Comparison of ENCODE assay signal across 16 cellular contexts in the genomic region with DNA sequence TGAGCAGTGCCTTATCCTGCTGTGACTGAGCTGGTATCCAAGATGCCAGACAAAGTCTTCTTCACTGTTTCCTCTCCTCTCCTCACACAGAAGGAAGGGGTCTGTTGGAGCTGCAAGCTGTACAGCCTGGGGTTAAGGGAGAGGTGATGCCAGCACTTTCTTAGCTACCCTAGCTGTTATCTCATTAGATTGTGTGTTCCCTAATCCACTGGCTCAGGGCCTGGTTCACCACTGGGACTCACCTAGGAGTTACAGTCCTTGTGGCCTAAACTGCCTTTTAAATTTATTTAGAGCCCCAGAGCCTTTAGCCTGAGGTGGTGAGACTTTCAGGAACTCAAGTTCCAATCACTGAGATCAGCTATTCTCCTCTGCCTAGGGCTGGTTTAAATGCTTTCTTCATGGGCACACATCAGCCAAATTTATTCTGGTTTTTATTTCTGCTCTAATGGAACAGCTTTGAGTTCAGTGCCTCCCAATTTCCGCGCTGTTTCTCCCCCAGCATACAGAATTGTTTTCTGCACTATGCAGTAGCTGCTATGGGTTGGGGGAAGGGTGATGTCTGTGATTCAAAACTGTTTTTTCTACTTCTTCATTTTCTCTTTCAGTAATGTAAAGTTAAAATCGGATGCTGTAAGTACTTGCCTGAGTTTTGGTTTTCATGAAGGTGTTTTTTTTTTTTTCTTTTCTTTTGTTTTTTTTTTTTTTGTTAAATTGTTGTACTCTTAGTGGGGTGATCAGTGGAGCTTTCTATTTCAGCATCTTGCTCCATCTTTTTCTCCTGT.
DNase-seq lines count a peak whose midpoint lies in the region; ATAC-seq and TF ChIP-seq lines count a peak whose summit lies in the region.
"Had no signal": no experiment of that assay in that cellular context is flagged by ENCODE, and none has a peak within 500 bp of the region (broad histone marks: within the 10 kb centered on the region; RNA-seq: fewer than 3 reads in every experiment).

No MANE protein-coding gene starts in this region.

- no peak overlapping the region for H3K4me3 ChIP-seq in GM23338
- H3K4me3 ChIP-seq: stomach had no signal

- in situ Hi-C loops in KBM-7 (cut with MboI; ENCODE audit: low pct_unique_long_range_greater_than_20kb, low sequenced_read_pairs) = no loop called here

- H3K4me1 ChIP-seq in GM23338 (ENCODE audit: insufficient read depth) = peaks cover 9% of the 10 kb centered on the region
- H3K4me1 ChIP-seq: stomach had no signal

- peak; percentile 64 for ATAC-seq in GM19043 (IDR thresholded peaks at IDR 0.05; ENCODE audit: low read depth, unreplicated experiment)
- peak; percentile 58 for ATAC-seq in GM23338
- no peak for ATAC-seq in HG03095 (IDR thresholded peaks at IDR 0.05; ENCODE audit: unreplicated experiment)

- no peak overlapping the region for H3K4me3 Mint-ChIP-seq in GM23338

- H3K36me3 ChIP-seq in GM23338 (ENCODE audit: insufficient read depth) = no peaks in the 10 kb centered on the region
- H3K36me3 ChIP-seq: stomach had no signal

- no peaks in the 10 kb centered on the region for H3F3A ChIP-seq in GM23338 (replicated peaks; ENCODE audit: low read depth)

- peaks cover 14% of the 10 kb centered on the region for H3K4me1 Mint-ChIP-seq in GM23338

- peaks cover 2% of the 10 kb centered on the region for H3K27me3 Mint-ChIP-seq in GM23338 (ENCODE audit: insufficient read depth, low read depth, poor library complexity)

- H3K79me2 ChIP-seq in GM23338 (replicated peaks; ENCODE audit: insufficient read depth) = peaks cover 17% of the 10 kb centered on the region; the same call in 1 of the 2 replicates

- no peak overlapping the region for H3K27ac Mint-ChIP-seq in GM23338

- peak; percentile 52 for DNase-seq in ELF-1 (ENCODE audit: low read depth, low spot score)
- no peak for DNase-seq in GM23338 (ENCODE audit: low spot score)
- DNase-seq in KBM-7 = peak; percentile 30
- no peak for DNase-seq in AG08396 (ENCODE audit: low spot score)
- DNase-seq in ureter (ENCODE audit: low spot score) = no peak
- DNase-seq in germinal center (ENCODE audit: low spot score) = no peak
- DNase-seq: activated CD8-positive, alpha-beta memory T cell treated with anti-CD3 and anti-CD28 coated beads, Interleukin-2, amount 50 U/mL, for 4 hours; activated naive CD4-positive, alpha-beta T cell treated with anti-CD3 and anti-CD28 coated beads, Interleukin-2, amount 50 U/mL, for 16 hours; COR-L47; effector memory CD4-positive, alpha-beta T cell; Kasumi-1; NCI-H1694 treated with DMSO at 0.1 percent for 48 hours; NCI-H524 treated with DMSO at 0.1 percent for 48 hours; stomach had no signal

- peaks cover 9% of the 10 kb centered on the region; the same call in 2 of the 3 replicates for H3K9me3 Mint-ChIP-seq in GM23338

- peaks cover 7% of the 10 kb centered on the region; the same call in 1 of the 3 replicates for H3K36me3 Mint-ChIP-seq in GM23338 (ENCODE audit: low read depth)

- no peaks in the 10 kb centered on the region for H4K20me1 ChIP-seq in GM23338 (replicated peaks; ENCODE audit: insufficient read depth)

- no peak overlapping the region for H3K4me2 ChIP-seq in GM23338

- TF ChIP-seq CTCF in GM23338 (conservative IDR thresholded peaks at IDR 0.05; ENCODE audit: low read depth in 2 of 2) = no peak

- no peak overlapping the region for H2AFZ ChIP-seq in GM23338

- peak overlapping the region; percentile 8; the same call in 1 of the 2 replicates for H3K27ac ChIP-seq in GM23338 (ENCODE audit: low read depth)
- H3K27ac ChIP-seq: stomach had no signal

- H3K9me2 ChIP-seq in GM23338 (ENCODE audit: insufficient read depth) = no peaks in the 10 kb centered on the region

- no peaks in the 10 kb centered on the region for H3K27me3 ChIP-seq in GM23338 (ENCODE audit: insufficient read depth)
- H3K27me3 ChIP-seq: stomach had no signal

TF ChIP-seq in GM23338, 12 proteins besides CTCF, POLR2A, EP300 and RAD21 (continues in another document):
- no peak for TF ChIP-seq EZH2phosphoT487 (IDR thresholded peaks at IDR 0.05; ENCODE audit: unreplicated experiment)
- TF ChIP-seq REST (IDR thresholded peaks at IDR 0.05; ENCODE audit: unreplicated experiment) = no peak
- TF ChIP-seq, protein P1, sequence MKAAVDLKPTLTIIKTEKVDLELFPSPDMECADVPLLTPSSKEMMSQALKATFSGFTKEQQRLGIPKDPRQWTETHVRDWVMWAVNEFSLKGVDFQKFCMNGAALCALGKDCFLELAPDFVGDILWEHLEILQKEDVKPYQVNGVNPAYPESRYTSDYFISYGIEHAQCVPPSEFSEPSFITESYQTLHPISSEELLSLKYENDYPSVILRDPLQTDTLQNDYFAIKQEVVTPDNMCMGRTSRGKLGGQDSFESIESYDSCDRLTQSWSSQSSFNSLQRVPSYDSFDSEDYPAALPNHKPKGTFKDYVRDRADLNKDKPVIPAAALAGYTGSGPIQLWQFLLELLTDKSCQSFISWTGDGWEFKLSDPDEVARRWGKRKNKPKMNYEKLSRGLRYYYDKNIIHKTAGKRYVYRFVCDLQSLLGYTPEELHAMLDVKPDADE (IDR thresholded peaks at IDR 0.05) = no peak
- TF ChIP-seq NANOG (IDR thresholded peaks at IDR 0.05; ENCODE audit: borderline replicate concordance) = no peak

Comparison
In these comparisons a context has a peak if more than half of its experiments do, and no peak if none do; other contexts are left out.
1. DNase-seq: peak in ELF-1 (single experiment) and KBM-7 (single experiment); none in GM23338 (single experiment), AG08396 (single experiment), ureter (single experiment) and germinal center (single experiment).